8 cellular contexts compared by ENCODE assay signal in the genomic region with DNA sequence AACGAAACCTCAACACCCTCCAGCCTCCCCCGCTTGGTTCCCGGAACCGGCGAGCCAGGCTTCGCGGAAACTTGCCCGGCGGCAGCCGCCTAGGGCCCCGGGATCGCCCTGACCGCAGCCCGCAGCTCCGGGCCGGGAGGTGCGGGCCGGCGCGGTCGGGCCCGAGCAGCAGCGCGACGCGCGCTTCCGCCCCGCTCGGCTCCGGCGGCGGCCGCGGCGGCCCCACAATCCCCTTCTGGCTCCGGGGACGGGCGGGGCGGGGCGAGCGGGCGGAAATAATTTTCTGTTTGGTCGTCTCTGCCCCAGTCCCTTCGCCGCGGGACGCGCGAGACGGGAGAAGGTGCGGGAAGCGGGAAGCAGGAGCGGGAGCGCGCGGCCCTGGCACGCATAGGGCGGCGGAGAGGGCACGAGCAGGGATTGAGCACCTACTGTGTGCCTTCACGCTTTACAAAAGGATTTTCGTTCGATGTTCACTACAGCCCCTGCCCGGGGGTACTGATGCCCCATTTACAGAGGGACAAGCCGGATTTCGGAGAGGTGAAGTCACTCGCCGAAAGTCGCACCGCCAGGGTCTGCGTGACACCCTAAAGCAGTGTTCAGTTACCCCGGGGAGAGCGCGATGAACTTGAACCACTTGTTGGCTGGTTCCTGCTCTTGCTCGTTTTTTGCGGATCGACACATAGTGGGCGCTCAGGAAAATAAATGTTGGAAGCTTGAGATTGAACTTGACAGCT. TPM values are rescaled to one million over a fixed set of nuclear protein-coding genes. Genes with fewer than 3 reads are reported as not detected.
DNase-seq lines count a peak whose midpoint lies in the region; ATAC-seq, FAIRE-seq and TF ChIP-seq lines count a peak whose summit lies in the region.

No MANE protein-coding gene starts in this region.

- peak overlapping the region; percentile 97 for H3K27ac ChIP-seq in lower lobe of right lung

- H3K4me1 Mint-ChIP-seq in activated CD4-positive, alpha-beta memory T cell treated with anti-CD3 and anti-CD28 coated beads, Interleukin-2, amount 10 ng/mL, durations not matched to agents 7 days and 5 days, result peaks cover 46% of the 10 kb centered on the region

- POLR2A ChIA-PET in activated CD4-positive, alpha-beta memory T cell treated with anti-CD3 and anti-CD28 coated beads, Interleukin-2, amount 10 ng/mL, durations not matched to agents 7 days and 5 days (lab: Charles Lee), result interaction anchor here (1.0 to 13.2 kb wide), 10 partner anchors 8 to 167 kb away, joined by 3 to 419 read pairs (median 8); partner anchors contain the start of genes EPOP, LASP1 and PSMB3

- CTCF ChIA-PET in activated CD4-positive, alpha-beta memory T cell treated with anti-CD3 and anti-CD28 coated beads, Interleukin-2, amount 10 ng/mL, durations not matched to agents 7 days and 5 days (lab: Charles Lee), result interaction anchor here (0.7 to 2.5 kb wide), 4 partner anchors 25 to 33 kb away, joined by 3 to 12 read pairs (median 6); partner anchors contain the start of gene CISD3

- H3K36me3 ChIP-seq in lower lobe of right lung, result peaks cover 1% of the 10 kb centered on the region

- H3K4me3 Mint-ChIP-seq in activated CD4-positive, alpha-beta memory T cell treated with anti-CD3 and anti-CD28 coated beads, Interleukin-2, amount 10 ng/mL, durations not matched to agents 7 days and 5 days, result peak overlapping the region; percentile 87

- DNase-seq in GM13977 (ENCODE audit: low spot score) (peak; percentile 85), NCI-H69 (lab: John Stamatoyannopoulos, UW) (peak; percentile 94), ecto neural progenitor cell (ENCODE audit: low spot score) (peak; percentile 90), lower lobe of right lung (peak; percentile 91), D721Med (ENCODE audit: insufficient read length, low spot score) (no peak)
- DNase-seq in activated CD4-positive, alpha-beta memory T cell treated with anti-CD3 and anti-CD28 coated beads, Interleukin-2, amount 10 ng/mL, durations not matched to agents 7 days and 5 days, result peak; percentile 86
- peak; percentile 80 for DNase-seq in stimulated activated CD4-positive, alpha-beta T cell treated with anti-CD3 and anti-CD28 coated beads, Interleukin-4, amount 100 ng/mL, for 24 hours

- no peak for TF ChIP-seq CTCF in GM13977 (IDR thresholded peaks at IDR 0.05; ENCODE audit: extremely low read depth, insufficient read depth, missing control alignments)
- TF ChIP-seq CTCF in lower lobe of right lung (IDR thresholded peaks at IDR 0.05), result no peak
- no peak for TF ChIP-seq CTCF in D721Med (IDR thresholded peaks at IDR 0.05; ENCODE audit: insufficient read depth, missing control alignments)

- peak overlapping the region; percentile 99 for H3K27ac Mint-ChIP-seq in activated CD4-positive, alpha-beta memory T cell treated with anti-CD3 and anti-CD28 coated beads, Interleukin-2, amount 10 ng/mL, durations not matched to agents 7 days and 5 days

- ATAC-seq in HG03196 (IDR thresholded peaks at IDR 0.05; ENCODE audit: unreplicated experiment) (peak; percentile 36), lower lobe of right lung (peak; percentile 71 to 75)

- H3K9me3 ChIP-seq in lower lobe of right lung, result no peaks in the 10 kb centered on the region

- intact Hi-C loops in lower lobe of right lung (cut with DNase I), result no loop called here

- H3K36me3 Mint-ChIP-seq in activated CD4-positive, alpha-beta memory T cell treated with anti-CD3 and anti-CD28 coated beads, Interleukin-2, amount 10 ng/mL, durations not matched to agents 7 days and 5 days (ENCODE audit: low read depth), result peaks cover 27% of the 10 kb centered on the region

- in situ Hi-C loops in GM13977 (cut with MboI; ENCODE audit: low pct_unique_long_range_greater_than_20kb, low sequenced_read_pairs, unreplicated experiment), result no loop called here

- H3K9me3 Mint-ChIP-seq in activated CD4-positive, alpha-beta memory T cell treated with anti-CD3 and anti-CD28 coated beads, Interleukin-2, amount 10 ng/mL, durations not matched to agents 7 days and 5 days, result no peaks in the 10 kb centered on the region

- H3K27me3 ChIP-seq in lower lobe of right lung (ENCODE audit: low read depth), result no peaks in the 10 kb centered on the region

- H3K4me1 ChIP-seq in lower lobe of right lung, result peaks cover 55% of the 10 kb centered on the region

- FAIRE-seq in D721Med (lab: Jason Lieb, UNC), result no peak

- peak overlapping the region; percentile 71 for H3K4me3 ChIP-seq in lower lobe of right lung

- H3K27me3 Mint-ChIP-seq in activated CD4-positive, alpha-beta memory T cell treated with anti-CD3 and anti-CD28 coated beads, Interleukin-2, amount 10 ng/mL, durations not matched to agents 7 days and 5 days, result no peaks in the 10 kb centered on the region

RNA-seq across cellular contexts. Expression of gene MLLT6, which starts 2.7 kb away (rescaled TPM):
- 100 to 1,000 TPM; 262 to 265 TPM for total RNA-seq in activated CD4-positive, alpha-beta memory T cell treated with anti-CD3 and anti-CD28 coated beads, Interleukin-2, amount 10 ng/mL, durations not matched to agents 7 days and 5 days
- 135 TPM for total RNA-seq in lower lobe of right lung

RNA-seq across cellular contexts. Expression of gene EPOP, which starts 27.6 kb away (rescaled TPM):
- 10 to 100 TPM; 10.2 to 10.3 TPM for total RNA-seq in activated CD4-positive, alpha-beta memory T cell treated with anti-CD3 and anti-CD28 coated beads, Interleukin-2, amount 10 ng/mL, durations not matched to agents 7 days and 5 days
- total RNA-seq in lower lobe of right lung, result 1.0 TPM

RNA-seq across cellular contexts. Expression of gene CISD3, which starts 27.8 kb away (rescaled TPM):
- total RNA-seq in activated CD4-positive, alpha-beta memory T cell treated with anti-CD3 and anti-CD28 coated beads, Interleukin-2, amount 10 ng/mL, durations not matched to agents 7 days and 5 days, result 10 to 100 TPM; 42.8 to 48.6 TPM
- total RNA-seq in lower lobe of right lung, result 31.3 TPM

RNA-seq across cellular contexts. Expression of gene PCGF2, which starts 45.8 kb away (rescaled TPM):
- 1 to 10 TPM; 2.6 to 3.3 TPM for total RNA-seq in activated CD4-positive, alpha-beta memory T cell treated with anti-CD3 and anti-CD28 coated beads, Interleukin-2, amount 10 ng/mL, durations not matched to agents 7 days and 5 days
- 53.5 TPM for total RNA-seq in lower lobe of right lung

RNA-seq across cellular contexts. Expression of gene PSMB3, which starts 50.2 kb away (rescaled TPM):
- total RNA-seq in activated CD4-positive, alpha-beta memory T cell treated with anti-CD3 and anti-CD28 coated beads, Interleukin-2, amount 10 ng/mL, durations not matched to agents 7 days and 5 days, result 100 to 1,000 TPM; 241 to 242 TPM
- total RNA-seq in lower lobe of right lung, result 128 TPM
